In genomic region chr12:70541-70940, GRCh38 we compare ENCODE assay signal across 3 cellular contexts. TPM values are rescaled to one million over a fixed set of nuclear protein-coding genes. Genes with fewer than 3 reads are reported as not detected.
"Had no signal": no experiment of that assay in that cellular context is flagged by ENCODE, and none has a peak within 500 bp of the region (broad histone marks: within the 10 kb centered on the region; RNA-seq: fewer than 3 reads in every experiment).

No MANE protein-coding gene starts in this region.

RNA-seq across cellular contexts. Expression of gene IQSEC3, which starts 4.0 kb away (rescaled TPM):
- total RNA-seq: activated B cell treated with CpG ODN at 0.5 μM for 24 hours; activated CD4-positive, alpha-beta T cell treated with anti-CD3 and anti-CD28 coated beads for 36 hours; activated CD4-positive, alpha-beta T cell treated with anti-CD3 and anti-CD28 coated beads, Interleukin-2, amount 10 ng/mL, durations not matched to agents 7 days and 5 days had no signal
